Comparison of ENCODE assay signal across 8 cellular contexts in genomic region chr7:64183126-64183742, GRCh38. TPM values are rescaled to one million over a fixed set of nuclear protein-coding genes. Genes with fewer than 3 reads are reported as not detected.
DNase-seq lines count a peak whose midpoint lies in the region; ATAC-seq and TF ChIP-seq lines count a peak whose summit lies in the region.

No MANE protein-coding gene starts in this region.

- no peaks in the 10 kb centered on the region for H3K27me3 ChIP-seq in SU-DHL-6 (ENCODE audit: low read length)
- peaks cover 0 to 16% (median 0%) of the 10 kb centered on the region in 3 donors for H3K27me3 ChIP-seq in psoas muscle (ENCODE audit: insufficient read depth in 3 of 3, low read length in 2 of 3)

- H2AFZ ChIP-seq in SU-DHL-6 (ENCODE audit: low read depth, low read length, severe bottlenecking) = peak overlapping the region; percentile 14

- 0 out of 2 replicates have a peak, but pooled peaks cover 6% of the 10 kb centered on the region for H3K9me3 ChIP-seq in SU-DHL-6 (ENCODE audit: insufficient read depth, low read length)
- H3K9me3 ChIP-seq in psoas muscle = peaks cover 8% of the 10 kb centered on the region

- H3K4me1 ChIP-seq in psoas muscle = no peaks in the 10 kb centered on the region

- peak; percentile 92 for TF ChIP-seq CTCF in SU-DHL-6 (IDR thresholded peaks at IDR 0.05; ENCODE audit: insufficient read depth, low read length, poor library complexity, severe bottlenecking)
- TF ChIP-seq CTCF in psoas muscle (IDR thresholded peaks at IDR 0.05) = peak; percentile 66

- intact Hi-C loops in psoas muscle (cut with DNase I) = loop anchor here (2.0 to 5.0 kb wide), 2 partner anchors 436 to 439 kb away; no protein-coding TSS in a partner anchor

- H3K27ac ChIP-seq in SU-DHL-6 (ENCODE audit: low read depth, low read length) (no peak overlapping the region), psoas muscle (no peak overlapping the region)

- H3K36me3 ChIP-seq in SU-DHL-6 (ENCODE audit: low read length) (no peaks in the 10 kb centered on the region), psoas muscle (ENCODE audit: insufficient read depth in 1 of 2, low read depth in 1 of 2) (no peaks in the 10 kb centered on the region)

- H3K9me2 ChIP-seq in SU-DHL-6 (replicated peaks; ENCODE audit: insufficient read depth, low read length) = no peaks in the 10 kb centered on the region

- no peak overlapping the region for H3K9ac ChIP-seq in SU-DHL-6 (ENCODE audit: low read length)

- no peak overlapping the region for H3K4me2 ChIP-seq in SU-DHL-6 (ENCODE audit: low read depth, low read length, poor library complexity, severe bottlenecking)

- no peaks in the 10 kb centered on the region for H3K79me2 ChIP-seq in SU-DHL-6 (ENCODE audit: insufficient read depth, low read length)

- WGBS in psoas muscle, 3 donors = 20 to 24% (median 21%) methylated on average over 25 to 31 of the region's 31 CpGs

- ATAC-seq in psoas muscle (no peak), HG02870 (IDR thresholded peaks at IDR 0.05; ENCODE audit: unreplicated experiment) (no peak), GM21390 (IDR thresholded peaks at IDR 0.05; ENCODE audit: unreplicated experiment) (no peak)

- no peaks in the 10 kb centered on the region for H3F3A ChIP-seq in SU-DHL-6 (ENCODE audit: insufficient read depth)

- peak; percentile 11 for DNase-seq in GDM1 (lab: John Stamatoyannopoulos, UW)
- peak; percentile 16 for DNase-seq in central memory CD4-positive, alpha-beta T cell
- peak; percentile 27 to 53 for DNase-seq in psoas muscle
- no peak for DNase-seq in NCI-H146 treated with DMSO at 0.1 percent for 48 hours (lab: John Stamatoyannopoulos, UW; ENCODE audit: unreplicated experiment)
- DNase-seq in SW 1271 (lab: John Stamatoyannopoulos, UW) = no peak

- H4K20me1 ChIP-seq in SU-DHL-6 (ENCODE audit: low read depth, low read length) = no peaks in the 10 kb centered on the region

- H3K4me3 ChIP-seq in SU-DHL-6 (ENCODE audit: insufficient read depth, low read length, poor library complexity, severe bottlenecking) = no peak overlapping the region
- H3K4me3 ChIP-seq in psoas muscle = no peak overlapping the region

RNA-seq across cellular contexts. Expression of gene ZNF735, which starts 23.8 kb away (rescaled TPM):
- total RNA-seq in psoas muscle = not detected
- polyA plus RNA-seq in psoas muscle = not detected

RNA-seq across cellular contexts. Expression of gene ZNF679, which starts 45.0 kb away (rescaled TPM):
- total RNA-seq in psoas muscle = not detected
- not detected for polyA plus RNA-seq in psoas muscle

Comparison
In these comparisons a context has a peak if more than half of its experiments do, and no peak if none do; other contexts are left out.
1. DNase-seq: peak in GDM1 (single experiment), central memory CD4-positive, alpha-beta T cell (single experiment) and psoas muscle (2 of 2); none in NCI-H146 treated with DMSO at 0.1 percent for 48 hours (single experiment) and SW 1271 (0 of 2).